ENCODE assay signal across 4 cellular contexts in genomic region chr3:27302891-27303290, GRCh38.
"Had no signal": no experiment of that assay in that cellular context is flagged by ENCODE, and none has a peak within 500 bp of the region (broad histone marks: within the 10 kb centered on the region; RNA-seq: fewer than 3 reads in every experiment).

No MANE protein-coding gene starts in this region.

- H3K4me3 ChIP-seq: GM23338 had no signal

- DNase-seq: H9, HCEC 1CT, IMR-90 had no signal

- H3K4me1 Mint-ChIP-seq: GM23338 had no signal

- H3K27ac Mint-ChIP-seq: GM23338, H9 had no signal

- H3K4me3 Mint-ChIP-seq: GM23338, H9 had no signal
